24 cellular contexts compared by ENCODE assay signal in the genomic region with DNA sequence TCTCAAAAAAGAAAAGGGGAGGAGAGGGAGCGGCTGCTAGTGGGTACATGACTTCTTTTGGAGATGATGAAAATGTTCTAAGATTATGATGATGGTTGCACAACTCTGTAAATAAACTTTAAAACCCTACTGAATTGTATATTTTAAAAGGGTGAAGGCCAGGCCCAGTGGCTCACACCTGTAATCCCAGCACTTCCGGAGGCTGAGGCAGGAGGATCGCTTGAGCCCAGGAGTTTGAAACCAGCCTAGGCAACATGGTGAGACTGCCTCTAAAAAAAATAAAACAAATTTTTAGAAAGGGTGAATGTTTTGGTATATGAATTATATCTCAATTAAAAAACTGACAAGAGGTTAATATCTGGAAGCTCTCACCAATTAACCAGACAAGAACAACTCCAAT.
"Had no signal": no experiment of that assay in that cellular context is flagged by ENCODE, and none has a peak within 500 bp of the region (broad histone marks: within the 10 kb centered on the region; RNA-seq: fewer than 3 reads in every experiment).

No MANE protein-coding gene starts in this region.

- H3K36me3 Mint-ChIP-seq: mesothelial cell of epicardium; naive B cell; stimulated activated memory B cell treated with anti-CD40 and anti-IgM and Interleukin-4, amounts not matched to agents 10 μg/mL and 1 μg/mL and 100 μg/mL, for 72 hours; type B pancreatic cell had no signal

- H3K4me3 Mint-ChIP-seq: mesothelial cell of epicardium; naive B cell; nephron progenitor cell; stimulated activated memory B cell treated with anti-CD40 and anti-IgM and Interleukin-4, amounts not matched to agents 10 μg/mL and 1 μg/mL and 100 μg/mL, for 72 hours; type B pancreatic cell had no signal

- ATAC-seq: effector memory CD8-positive, alpha-beta T cell; heart right ventricle; left cardiac atrium; left lung; mucosa of descending colon; stimulated activated memory B cell treated with anti-CD40 and anti-IgM and Interleukin-4, amounts not matched to agents 10 μg/mL and 1 μg/mL and 100 μg/mL, for 72 hours; stimulated activated naive CD8-positive, alpha-beta T cell treated with anti-CD3 and anti-CD28 coated beads, Interleukin-15, Interleukin-2, amounts not matched to agents 100 U/mL and 50 U/mL, for 24 hours had no signal

- H3K27me3 ChIP-seq: esophagus squamous epithelium, left lung, right atrium auricular region, sigmoid colon, testis, tibial artery had no signal

- H3K4me1 Mint-ChIP-seq: mesothelial cell of epicardium; stimulated activated memory B cell treated with anti-CD40 and anti-IgM and Interleukin-4, amounts not matched to agents 10 μg/mL and 1 μg/mL and 100 μg/mL, for 72 hours had no signal

- H3K4me3 ChIP-seq: esophagus squamous epithelium, heart right ventricle, left lung, mucosa of descending colon, prostate gland, right atrium auricular region, sigmoid colon, testis, tibial artery had no signal

- H3K9me3 ChIP-seq: esophagus squamous epithelium, heart right ventricle, left lung, mucosa of descending colon, prostate gland, right atrium auricular region, sigmoid colon, testis, tibial artery had no signal

- H3K4me1 ChIP-seq: heart right ventricle, left lung, prostate gland, right atrium auricular region, sigmoid colon, testis, tibial artery had no signal

- H3K36me3 ChIP-seq: esophagus squamous epithelium, heart right ventricle, left lung, prostate gland, right atrium auricular region, sigmoid colon, tibial artery had no signal

- H3K27me3 Mint-ChIP-seq: effector memory CD8-positive, alpha-beta T cell; stimulated activated memory B cell treated with anti-CD40 and anti-IgM and Interleukin-4, amounts not matched to agents 10 μg/mL and 1 μg/mL and 100 μg/mL, for 72 hours; type B pancreatic cell had no signal

- H3K9me3 Mint-ChIP-seq: effector memory CD8-positive, alpha-beta T cell; mesothelial cell of epicardium; naive B cell; stimulated activated memory B cell treated with anti-CD40 and anti-IgM and Interleukin-4, amounts not matched to agents 10 μg/mL and 1 μg/mL and 100 μg/mL, for 72 hours; type B pancreatic cell had no signal

- DNase-seq: effector memory CD8-positive, alpha-beta T cell; erythroblast; esophagus squamous epithelium; glutamatergic neuron; heart right ventricle; hippocampal formation; left cardiac atrium; left lung; mesenchymal stem cell; mucosa of descending colon; naive B cell; nephron progenitor cell; sigmoid colon; stimulated activated CD4-positive, alpha-beta T cell treated with anti-CD3 and anti-CD28 coated beads, Interleukin-2, amount 100 ng/mL, for 24 hours; stimulated activated CD4-positive, alpha-beta T cell treated with anti-CD3 and anti-CD28 coated beads, Interleukin-4, amount 100 ng/mL, for 24 hours; stimulated activated naive CD8-positive, alpha-beta T cell treated with anti-CD3 and anti-CD28 coated beads, Interleukin-15, Interleukin-2, amounts not matched to agents 100 U/mL and 50 U/mL, for 24 hours; substantia nigra; testis; tibial artery had no signal

- H3K27ac Mint-ChIP-seq: mesothelial cell of epicardium; nephron progenitor cell; stimulated activated memory B cell treated with anti-CD40 and anti-IgM and Interleukin-4, amounts not matched to agents 10 μg/mL and 1 μg/mL and 100 μg/mL, for 72 hours; type B pancreatic cell had no signal

- H3K27ac ChIP-seq: esophagus squamous epithelium, heart right ventricle, left lung, prostate gland, right atrium auricular region, sigmoid colon, testis, tibial artery had no signal
